10 cellular contexts compared by ENCODE assay signal in the genomic region with DNA sequence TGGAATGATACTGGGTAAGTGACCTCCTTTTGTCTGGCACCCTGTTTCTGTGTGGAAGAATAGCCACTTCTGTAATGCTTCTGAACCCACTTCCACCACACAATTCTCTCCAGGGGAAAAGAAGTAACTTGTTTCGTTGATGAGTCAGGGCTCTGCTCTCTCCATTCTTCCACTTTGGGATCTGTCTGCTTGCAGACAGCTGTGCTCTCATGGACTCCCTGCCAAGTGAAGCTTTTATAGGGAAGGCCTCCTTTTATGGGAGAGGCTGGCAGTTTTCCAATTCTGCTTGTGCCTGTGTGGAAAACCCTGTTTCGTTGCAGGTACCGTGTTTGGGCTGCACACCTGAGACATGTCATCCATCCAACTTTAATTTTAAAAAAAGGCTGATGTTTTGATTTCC.
DNase-seq lines count a peak whose midpoint lies in the region; ATAC-seq and TF ChIP-seq lines count a peak whose summit lies in the region.
"Had no signal": no experiment of that assay in that cellular context is flagged by ENCODE, and none has a peak within 500 bp of the region (broad histone marks: within the 10 kb centered on the region; RNA-seq: fewer than 3 reads in every experiment).

No MANE protein-coding gene starts in this region.

- no peak overlapping the region for H3K27ac ChIP-seq in endodermal cell (ENCODE audit: low read depth, low read length)
- H3K27ac ChIP-seq: neutrophil had no signal

- H3K27me3 ChIP-seq in endodermal cell (ENCODE audit: control insufficient read depth, insufficient read depth, low read length, poor library complexity, severe bottlenecking) = no peaks in the 10 kb centered on the region
- H3K27me3 ChIP-seq: neutrophil had no signal

- no peak overlapping the region for H3K4me3 ChIP-seq in endodermal cell (ENCODE audit: low read length)

- H3K27ac Mint-ChIP-seq in endodermal cell = no peak overlapping the region
- no peak overlapping the region for H3K27ac Mint-ChIP-seq in activated CD4-positive, alpha-beta memory T cell treated with anti-CD3 and anti-CD28 coated beads, Interleukin-2, amount 10 ng/mL, durations not matched to agents 7 days and 5 days
- H3K27ac Mint-ChIP-seq: activated naive CD4-positive, alpha-beta T cell treated with anti-CD3 and anti-CD28 coated beads, Interleukin-2, amount 50 U/mL, for 24 hours had no signal

- DNase-seq in COR-L47 (lab: John Stamatoyannopoulos, UW) (peak; percentile 90), LoVo (ENCODE audit: low spot score) (peak; percentile 47), SK-MEL-5 (ENCODE audit: low read depth, low spot score) (peak; percentile 8), glomerular visceral epithelial cell (ENCODE audit: extremely low spot score) (peak; percentile 41), endodermal cell (no peak)
- no peak for DNase-seq in activated CD4-positive, alpha-beta memory T cell treated with anti-CD3 and anti-CD28 coated beads, Interleukin-2, amount 10 ng/mL, durations not matched to agents 7 days and 5 days
- no peak for DNase-seq in activated naive CD4-positive, alpha-beta T cell (lab: John Stamatoyannopoulos, UW)

- no peaks in the 10 kb centered on the region for H3K4me1 ChIP-seq in endodermal cell (ENCODE audit: control insufficient read depth, insufficient read depth, low read length)

- H3K36me3 ChIP-seq in endodermal cell (ENCODE audit: control insufficient read depth, insufficient read depth, low read length) = no peaks in the 10 kb centered on the region
- H3K36me3 ChIP-seq: neutrophil had no signal

- no peaks in the 10 kb centered on the region for H3K9me3 Mint-ChIP-seq in endodermal cell
- H3K9me3 Mint-ChIP-seq in activated CD4-positive, alpha-beta memory T cell treated with anti-CD3 and anti-CD28 coated beads, Interleukin-2, amount 10 ng/mL, durations not matched to agents 7 days and 5 days = no peaks in the 10 kb centered on the region

- no peaks in the 10 kb centered on the region for H3K36me3 Mint-ChIP-seq in endodermal cell (ENCODE audit: low read depth)
- H3K36me3 Mint-ChIP-seq in activated CD4-positive, alpha-beta memory T cell treated with anti-CD3 and anti-CD28 coated beads, Interleukin-2, amount 10 ng/mL, durations not matched to agents 7 days and 5 days (ENCODE audit: low read depth) = no peaks in the 10 kb centered on the region

- H3K27me3 Mint-ChIP-seq in endodermal cell (ENCODE audit: insufficient read depth) = peaks cover 33% of the 10 kb centered on the region
- H3K27me3 Mint-ChIP-seq in activated CD4-positive, alpha-beta memory T cell treated with anti-CD3 and anti-CD28 coated beads, Interleukin-2, amount 10 ng/mL, durations not matched to agents 7 days and 5 days = peaks cover 2% of the 10 kb centered on the region

- no peak for TF ChIP-seq CTCF in endodermal cell (conservative IDR thresholded peaks at IDR 0.05)

- no peaks in the 10 kb centered on the region for H3K9me3 ChIP-seq in endodermal cell (ENCODE audit: control insufficient read depth, low read length)
- H3K9me3 ChIP-seq: neutrophil had no signal

- in situ Hi-C loops in SK-MEL-5 (cut with HindIII; ENCODE audit: low pct_unique_long_range_greater_than_20kb, low sequenced_read_pairs) = no loop called here

- H3K4me1 Mint-ChIP-seq in endodermal cell = no peaks in the 10 kb centered on the region
- H3K4me1 Mint-ChIP-seq in activated CD4-positive, alpha-beta memory T cell treated with anti-CD3 and anti-CD28 coated beads, Interleukin-2, amount 10 ng/mL, durations not matched to agents 7 days and 5 days = no peaks in the 10 kb centered on the region
- H3K4me1 Mint-ChIP-seq: activated naive CD4-positive, alpha-beta T cell treated with anti-CD3 and anti-CD28 coated beads, Interleukin-2, amount 50 U/mL, for 24 hours had no signal

- CTCF ChIA-PET in activated CD4-positive, alpha-beta memory T cell treated with anti-CD3 and anti-CD28 coated beads, Interleukin-2, amount 10 ng/mL, durations not matched to agents 7 days and 5 days (lab: Charles Lee) = no interaction called here

- ATAC-seq in GM21381 (IDR thresholded peaks at IDR 0.05; ENCODE audit: unreplicated experiment) = no peak

- no peak overlapping the region for H3K9ac ChIP-seq in endodermal cell (ENCODE audit: extremely low read depth, low read length, poor library complexity, severe bottlenecking)

- 83 to 100% methylated on average over 2 to 3 of the region's 3 CpGs for WGBS in endodermal cell (ENCODE audit: insufficient coverage in 1 of 2, insufficient read length in 1 of 2), 2 experiments

- POLR2A ChIA-PET in activated CD4-positive, alpha-beta memory T cell treated with anti-CD3 and anti-CD28 coated beads, Interleukin-2, amount 10 ng/mL, durations not matched to agents 7 days and 5 days (lab: Charles Lee) = no interaction called here

- H3K4me3 Mint-ChIP-seq in endodermal cell = no peak overlapping the region
- H3K4me3 Mint-ChIP-seq in activated CD4-positive, alpha-beta memory T cell treated with anti-CD3 and anti-CD28 coated beads, Interleukin-2, amount 10 ng/mL, durations not matched to agents 7 days and 5 days = no peak overlapping the region
- H3K4me3 Mint-ChIP-seq: activated naive CD4-positive, alpha-beta T cell treated with anti-CD3 and anti-CD28 coated beads, Interleukin-2, amount 50 U/mL, for 24 hours had no signal

Comparison
In these comparisons a context has a peak if more than half of its experiments do, and no peak if none do; other contexts are left out.
1. DNase-seq: peak in COR-L47 (single experiment), LoVo (single experiment), SK-MEL-5 (single experiment) and glomerular visceral epithelial cell (single experiment); none in endodermal cell (single experiment), activated CD4-positive, alpha-beta memory T cell treated with anti-CD3 and anti-CD28 coated beads, Interleukin-2, amount 10 ng/mL, durations not matched to agents 7 days and 5 days (single experiment) and activated naive CD4-positive, alpha-beta T cell (0 of 4).